ENCODE assay signal across 8 cellular contexts in the genomic region with DNA sequence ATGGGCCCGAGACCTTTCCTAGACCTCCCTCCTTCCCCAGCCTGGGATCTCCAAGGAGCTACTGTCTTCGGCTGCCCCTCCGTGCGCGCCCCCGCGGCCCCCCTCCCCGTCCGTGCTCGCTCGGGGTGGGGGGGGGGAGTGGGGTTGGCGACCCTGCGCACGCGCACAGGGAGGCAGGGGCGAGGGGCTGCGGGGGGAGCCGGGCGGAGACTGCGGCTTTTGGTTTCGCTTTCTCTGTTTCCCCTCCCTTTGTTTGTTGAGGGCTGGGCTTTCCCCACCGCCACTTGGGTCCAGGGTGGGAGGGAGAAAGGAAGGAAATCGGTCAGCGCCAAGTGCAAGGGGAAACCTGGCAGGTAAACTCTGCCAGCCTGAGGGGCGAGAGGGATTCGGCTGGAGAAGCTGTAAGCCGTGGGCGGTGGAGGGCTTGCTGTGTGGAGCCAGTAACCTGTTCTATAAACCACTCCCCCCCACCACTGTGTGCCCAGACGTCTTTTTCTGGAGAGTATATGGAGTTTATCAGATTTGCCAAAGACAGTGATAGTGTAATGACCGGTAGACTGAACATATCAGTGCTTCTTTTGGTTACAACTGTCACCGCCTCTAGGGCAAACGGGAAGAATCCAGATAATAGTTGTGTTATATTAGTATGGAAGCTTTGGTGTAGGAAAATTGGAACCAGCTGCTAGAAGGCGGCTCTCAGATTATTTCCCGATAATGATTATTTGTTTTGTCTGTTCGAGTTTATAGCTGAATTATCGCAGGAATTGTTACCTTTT. TPM values are rescaled to one million over a fixed set of nuclear protein-coding genes. Genes with fewer than 3 reads are reported as not detected.
DNase-seq lines count a peak whose midpoint lies in the region; ATAC-seq and TF ChIP-seq lines count a peak whose summit lies in the region.

No MANE protein-coding gene starts in this region.

- CTCF ChIA-PET in CD4-positive, alpha-beta memory T cell (lab: Charles Lee; ENCODE audit: partially characterized antibody), result interaction anchor here (0.9 to 1.3 kb wide), 2 partner anchors 42 to 201 kb away, joined by 3 to 4 read pairs; no protein-coding TSS in a partner anchor

- H3K4me1 ChIP-seq in CD4-positive, alpha-beta memory T cell (ENCODE audit: insufficient read depth, low read length), result peaks cover 68% of the 10 kb centered on the region
- H3K4me1 ChIP-seq in Peyer's patch (peaks cover 3 to 54% (median 17%) of the 10 kb centered on the region in 4 donors), neuron (ENCODE audit: insufficient read depth, low read length) (peaks cover 39% of the 10 kb centered on the region)

- H3K36me3 ChIP-seq in CD4-positive, alpha-beta memory T cell (ENCODE audit: insufficient read depth, low read length), result peaks cover 32% of the 10 kb centered on the region
- H3K36me3 ChIP-seq in Peyer's patch, result peaks cover 0 to 38% (median 3%) of the 10 kb centered on the region in 3 donors
- H3K36me3 ChIP-seq in neuron (ENCODE audit: insufficient read depth, low read length), result peaks cover 46% of the 10 kb centered on the region

- H3K9me3 Mint-ChIP-seq in CD4-positive, alpha-beta memory T cell, result peaks cover 0 to 2% (median 0%) of the 10 kb centered on the region in 8 donors

- POLR2A ChIA-PET in CD4-positive, alpha-beta memory T cell (lab: Charles Lee; ENCODE audit: partially characterized antibody), result interaction anchor here (0.7 to 4.6 kb wide), 24 partner anchors 9 to 636 kb away, joined by 3 to 50 read pairs (median 7); a partner anchor contains a TSS

- peak; percentile 37 for ATAC-seq in GM21360 (IDR thresholded peaks at IDR 0.05; ENCODE audit: unreplicated experiment)

- peak overlapping the region; percentile 96 to 100 for H3K4me3 ChIP-seq in CD4-positive, alpha-beta memory T cell (ENCODE audit: low read length in 2 of 2)
- H3K4me3 ChIP-seq in Peyer's patch (peak overlapping the region; percentile 85 to 99 (median 96)), foreskin fibroblast (ENCODE audit: low read depth in 1 of 2, low read length in 2 of 2) (peak overlapping the region; percentile 84 to 99), neuron (ENCODE audit: low read length) (peak overlapping the region; percentile 99)

- peak overlapping the region; percentile 92 to 99 (median 96) for H3K4me3 Mint-ChIP-seq in CD4-positive, alpha-beta memory T cell

- no peaks in the 10 kb centered on the region for H3K27me3 ChIP-seq in CD4-positive, alpha-beta memory T cell (ENCODE audit: insufficient read depth, low read length)
- H3K27me3 ChIP-seq in Peyer's patch (no peaks in the 10 kb centered on the region), neuron (ENCODE audit: insufficient read depth, low read length) (no peaks in the 10 kb centered on the region)

- H3K27ac Mint-ChIP-seq in CD4-positive, alpha-beta memory T cell, result peak overlapping the region; percentile 94 to 98 (median 97)

- peaks cover 41 to 83% (median 66%) of the 10 kb centered on the region in 4 donors for H3K4me1 Mint-ChIP-seq in CD4-positive, alpha-beta memory T cell

- peaks cover 34 to 55% of the 10 kb centered on the region in 2 donors for H3K36me3 Mint-ChIP-seq in CD4-positive, alpha-beta memory T cell

- no peaks in the 10 kb centered on the region for H3K9me3 ChIP-seq in CD4-positive, alpha-beta memory T cell (ENCODE audit: control insufficient read depth in 1 of 2, low read length in 2 of 2)
- H3K9me3 ChIP-seq in Peyer's patch (no peaks in the 10 kb centered on the region), neuron (ENCODE audit: low read length) (no peaks in the 10 kb centered on the region)

- DNase-seq in CD4-positive, alpha-beta memory T cell, result peak; percentile 84 to 89 (median 85)
- DNase-seq in HT1080 (ENCODE audit: low read depth) (peak; percentile 57), Peyer's patch (peak; percentile 67 to 81 (median 79)), foreskin fibroblast (peak in 1 of 2 donors; percentile 53), substantia nigra (lab: John Stamatoyannopoulos, UW) (peak in 40 of 49 donors; percentile 20 to 94 (median 67))
- peak; percentile 76 for DNase-seq in activated T-helper 9 cell treated with anti-CD3 and anti-CD28 coated beads, Interleukin-2, amount 50 U/mL, for 16 hours (ENCODE audit: low read depth)

- no peaks in the 10 kb centered on the region for H3K27me3 Mint-ChIP-seq in CD4-positive, alpha-beta memory T cell

- H2AFZ ChIP-seq in neuron (ENCODE audit: low read depth, low read length), result peak overlapping the region; percentile 33

- TF ChIP-seq CTCF in Peyer's patch (IDR thresholded peaks at IDR 0.05), result no peak
- TF ChIP-seq CTCF in foreskin fibroblast (IDR thresholded peaks at IDR 0.05; ENCODE audit: low read depth, low read length), result no peak

- TF ChIP-seq POLR2A in Peyer's patch (IDR thresholded peaks at IDR 0.05), result no peak

- peak overlapping the region; percentile 100 for H3K27ac ChIP-seq in CD4-positive, alpha-beta memory T cell (ENCODE audit: low read depth, low read length)
- H3K27ac ChIP-seq in Peyer's patch (peak overlapping the region; percentile 98 to 100 (median 99)), substantia nigra (ENCODE audit: low read depth, low read length, poor library complexity, severe bottlenecking) (peak overlapping the region; percentile 100)

- intact Hi-C loops in CD4-positive, alpha-beta memory T cell (cut with micrococcal nuclease), result loop anchor here (1.0 to 10.0 kb wide), 9 partner anchors 19 to 1962 kb away; a partner anchor contains a TSS

RNA-seq across cellular contexts. Expression of a gene that starts 0.7 kb away (rescaled TPM):
- 10 to 100 TPM; 79.8 to 84.4 TPM for total RNA-seq in CD4-positive, alpha-beta memory T cell
- 100 to 1,000 TPM in 1 of 2 donors, 10 to 100 TPM in 1; 80.4 to 122 TPM for polyA plus RNA-seq in CD4-positive, alpha-beta memory T cell
- 185 and 211 TPM in 2 replicates for total RNA-seq in HT1080 (2014; rRNA removed; shearing (Covaris generic))
- polyA plus RNA-seq in HT1080 (2015; cell fraction: cytosol; rRNA removed), result 183 TPM in 2 replicates
- 212 and 235 TPM in 2 replicates for polyA plus RNA-seq in HT1080 (2015; cell fraction: nucleus; rRNA removed)
- total RNA-seq in Peyer's patch, result 10 to 100 TPM; 13.9 to 47.7 (median 43.5) TPM

RNA-seq across cellular contexts. Expression of a gene that starts 24.3 kb away (rescaled TPM):
- 10 to 100 TPM; 26.3 to 28.1 TPM for total RNA-seq in CD4-positive, alpha-beta memory T cell
- polyA plus RNA-seq in CD4-positive, alpha-beta memory T cell, result 10 to 100 TPM; 27.8 to 35.7 TPM
- total RNA-seq in HT1080 (2014; rRNA removed; shearing (Covaris generic)), result 46.1 and 48.8 TPM in 2 replicates
- polyA plus RNA-seq in HT1080 (2015; cell fraction: cytosol; rRNA removed), result 45.9 and 46.7 TPM in 2 replicates
- polyA plus RNA-seq in HT1080 (2015; cell fraction: nucleus; rRNA removed), result 47.7 and 55.3 TPM in 2 replicates
- total RNA-seq in Peyer's patch, result 10 to 100 TPM; 16.7 to 22.8 (median 19.6) TPM

RNA-seq across cellular contexts. Expression of a gene that starts 50.7 kb away (rescaled TPM):
- total RNA-seq in CD4-positive, alpha-beta memory T cell, result 10 to 100 TPM; 30.9 to 31.6 TPM
- polyA plus RNA-seq in CD4-positive, alpha-beta memory T cell, result 10 to 100 TPM; 21.8 to 33.0 TPM
- 29.6 and 36.3 TPM in 2 replicates for total RNA-seq in HT1080 (2014; rRNA removed; shearing (Covaris generic))
- 22.3 and 25.6 TPM in 2 replicates for polyA plus RNA-seq in HT1080 (2015; cell fraction: cytosol; rRNA removed)
- polyA plus RNA-seq in HT1080 (2015; cell fraction: nucleus; rRNA removed), result 29.7 and 33.1 TPM in 2 replicates
- total RNA-seq in Peyer's patch, result 10 to 100 TPM in 3 of 4 donors, 1 to 10 TPM in 1; 9.3 to 17.3 (median 10.9) TPM
